11 cellular contexts compared by ENCODE assay signal in genomic region chr2:84999467-85000064, GRCh38. TPM values are rescaled to one million over a fixed set of nuclear protein-coding genes. Genes with fewer than 3 reads are reported as not detected.
DNase-seq lines count a peak whose midpoint lies in the region; ATAC-seq, FAIRE-seq and TF ChIP-seq lines count a peak whose summit lies in the region.
"Had no signal": no experiment of that assay in that cellular context is flagged by ENCODE, and none has a peak within 500 bp of the region (broad histone marks: within the 10 kb centered on the region; RNA-seq: fewer than 3 reads in every experiment).

No MANE protein-coding gene starts in this region.

- peaks cover 18% of the 10 kb centered on the region for H3K36me3 Mint-ChIP-seq in brain
- H3K36me3 Mint-ChIP-seq in naive thymus-derived CD8-positive, alpha-beta T cell = peaks cover 0 to 25% (median 5%) of the 10 kb centered on the region in 3 donors

- H3K27ac Mint-ChIP-seq in brain = peak overlapping the region in 3 of 5 experiments; percentile 15 to 59 (median 26)
- peak overlapping the region in 4 of 10 donors; percentile 18 to 74 (median 38) for H3K27ac Mint-ChIP-seq in naive thymus-derived CD8-positive, alpha-beta T cell

- FAIRE-seq in G401.6 (lab: Jason Lieb, UNC) = peak; percentile 3

- peaks cover 36% of the 10 kb centered on the region for H3K4me1 Mint-ChIP-seq in brain
- H3K4me1 Mint-ChIP-seq in naive thymus-derived CD8-positive, alpha-beta T cell = peaks cover 14 to 78% (median 58%) of the 10 kb centered on the region in 4 donors

- POLR2A ChIA-PET in naive thymus-derived CD8-positive, alpha-beta T cell (lab: Charles Lee) = interaction anchor here (0.6 kb wide), 1 partner anchor 102 kb away, joined by 6 read pairs; no protein-coding TSS in a partner anchor

- TF ChIP-seq CTCF in brain (conservative IDR thresholded peaks at IDR 0.05) = no peak

- peaks cover 0 to 9% (median 4%) of the 10 kb centered on the region in 5 experiments for H3K9me3 Mint-ChIP-seq in brain
- no peaks in the 10 kb centered on the region for H3K9me3 Mint-ChIP-seq in naive thymus-derived CD8-positive, alpha-beta T cell

- no peak overlapping the region for H3K4me3 Mint-ChIP-seq in brain
- H3K4me3 Mint-ChIP-seq in naive thymus-derived CD8-positive, alpha-beta T cell = peak overlapping the region in 2 of 10 donors; percentile 4 to 14

- DNase-seq in stimulated activated CD4-positive, alpha-beta T cell treated with anti-CD3 and anti-CD28 coated beads, Interleukin-2, amount 100 ng/mL, for 48 hours = no peak
- DNase-seq in SKM-1 (lab: John Stamatoyannopoulos, UW; ENCODE audit: unreplicated experiment) = no peak
- DNase-seq in naive thymus-derived CD8-positive, alpha-beta T cell = no peak
- DNase-seq: colonic mucosa, NCI-H510A, Right ventricle myocardium superior had no signal

- no peaks in the 10 kb centered on the region for H3K27me3 Mint-ChIP-seq in brain
- no peaks in the 10 kb centered on the region for H3K27me3 Mint-ChIP-seq in naive thymus-derived CD8-positive, alpha-beta T cell

- ATAC-seq in GM18858 (IDR thresholded peaks at IDR 0.05; ENCODE audit: unreplicated experiment) (peak; percentile 50), HG02981 (IDR thresholded peaks at IDR 0.05; ENCODE audit: unreplicated experiment) (peak; percentile 47), GM19328 (IDR thresholded peaks at IDR 0.05; ENCODE audit: unreplicated experiment) (no peak)
- ATAC-seq in naive thymus-derived CD8-positive, alpha-beta T cell = no peak

RNA-seq across cellular contexts. Expression of gene KCMF1, which starts 28.6 kb away (rescaled TPM):
- 39.9 TPM for polyA plus RNA-seq in brain (ENCODE audit: insufficient read depth, low read depth, low replicate concordance)
- total RNA-seq in naive thymus-derived CD8-positive, alpha-beta T cell = 10 to 100 TPM; 69.0 to 74.8 TPM
- polyA plus RNA-seq in naive thymus-derived CD8-positive, alpha-beta T cell = 10 to 100 TPM; 13.3 to 30.2 (median 28.1) TPM

Comparison
In these comparisons a context has a peak if more than half of its experiments do, and no peak if none do; other contexts are left out.
1. ATAC-seq: peak in GM18858 (single experiment) and HG02981 (single experiment); none in naive thymus-derived CD8-positive, alpha-beta T cell (0 of 2) and GM19328 (single experiment).